In the genomic region with DNA sequence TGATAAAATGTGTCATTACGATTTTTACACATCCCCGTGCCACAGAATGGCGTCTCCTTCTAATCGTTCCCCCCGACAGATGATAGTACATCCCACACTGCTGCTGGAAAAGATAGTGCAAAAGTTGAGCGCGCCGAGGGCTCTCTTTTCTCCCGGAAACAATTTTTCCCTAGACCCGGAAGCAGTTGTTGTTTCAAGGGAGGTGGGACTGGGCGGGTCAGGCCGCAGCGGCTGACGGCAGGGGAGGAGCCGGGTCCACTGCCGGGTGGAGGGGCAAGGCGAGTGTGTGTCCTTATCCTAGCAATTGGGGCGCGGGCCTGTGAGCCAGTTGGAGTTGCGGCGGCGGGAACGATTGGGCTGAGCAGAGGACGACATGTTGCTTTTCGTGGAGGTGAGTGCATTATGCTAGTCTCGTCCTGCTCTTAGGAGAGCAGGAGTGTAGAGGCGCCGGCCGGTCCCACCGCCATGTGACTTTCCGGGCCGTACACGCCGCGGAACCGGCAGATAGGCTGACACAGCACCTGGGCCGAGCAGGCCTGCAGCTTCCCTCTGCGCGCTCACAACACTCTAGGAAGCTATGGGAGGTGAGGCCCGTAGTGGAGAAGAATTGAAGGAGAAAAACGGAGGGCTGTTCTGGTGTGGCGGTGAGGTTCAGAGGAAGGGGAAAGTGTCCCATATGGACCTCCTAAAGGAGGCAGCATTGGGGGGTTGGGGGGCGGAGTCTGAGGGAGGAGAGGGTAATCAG, we compare ENCODE assay signal across 8 cellular contexts. TPM values are rescaled to one million over a fixed set of nuclear protein-coding genes. Genes with fewer than 3 reads are reported as not detected.
DNase-seq lines count a peak whose midpoint lies in the region; TF ChIP-seq lines count a peak whose summit lies in the region.

TSS of gene LARP4 (plus strand) at position 248 of the 745 bp plus-strand sequence. CDS start at position 374, 126 bp downstream.

- H3K36me3 ChIP-seq in SK-N-SH (replicated peaks in 1 of 2; ENCODE audit: control insufficient read depth in 1 of 2, insufficient read depth in 2 of 2, low read length in 1 of 2) = peaks cover 0 to 2% of the 10 kb centered on the region in 2 experiments

- TF ChIP-seq RAD21 in SK-N-SH (IDR thresholded peaks at IDR 0.05; ENCODE audit: low read length) = no peak

- no peaks in the 10 kb centered on the region for H3K27me3 ChIP-seq in SK-N-SH (ENCODE audit: insufficient read depth)

- POLR2A ChIA-PET in SK-N-SH (lab: Yijun Ruan, JAX) = interaction anchor here (1.4 kb wide), 1 partner anchor 117 kb away, joined by 3 read pairs; the partner anchor contains the start of gene LIMA1

- H3F3A ChIP-seq in SK-N-SH (replicated peaks; ENCODE audit: insufficient read depth) = peaks cover 25% of the 10 kb centered on the region

- peak within 1 kb of the TSS; percentile 97 for H3K4me3 Mint-ChIP-seq in HFFc6

- DNase-seq in GM03348 (ENCODE audit: low spot score) (peak; percentile 96), HFFc6 (peak; percentile 95), NCI-H1048 (lab: John Stamatoyannopoulos, UW) (peak; percentile 96), SK-N-SH (peak; percentile 96), germinal center (ENCODE audit: low spot score) (peak; percentile 92), non-pigmented ciliary epithelial cell (ENCODE audit: low read depth) (peak; percentile 71), superior temporal gyrus (ENCODE audit: extremely low spot score) (peak; percentile 98)
- DNase-seq in activated naive CD4-positive, alpha-beta T cell treated with anti-CD3 and anti-CD28 coated beads, Interleukin-2, amount 50 U/mL, for 16 hours = peak; percentile 91

- peak within 1 kb of the TSS; percentile 90 to 92 for H3K27ac ChIP-seq in SK-N-SH (ENCODE audit: low read depth in 2 of 2, low read length in 1 of 2)

- H3K4me3 ChIP-seq in SK-N-SH (ENCODE audit: low read depth in 2 of 2, low read length in 1 of 2) = peak within 1 kb of the TSS; percentile 86 to 88

- H3K9ac ChIP-seq in SK-N-SH = peak within 1 kb of the TSS; percentile 82

- H3K36me3 Mint-ChIP-seq in HFFc6 (ENCODE audit: low read depth) = peaks cover 4% of the 10 kb centered on the region; the same call in 1 of the 2 replicates

- peak within 1 kb of the TSS; percentile 75 for H3K4me2 ChIP-seq in SK-N-SH

- H2AFZ ChIP-seq in SK-N-SH (ENCODE audit: low read depth) = peak within 1 kb of the TSS; percentile 94

- H3K4me1 ChIP-seq in SK-N-SH (ENCODE audit: control insufficient read depth in 1 of 2, insufficient read depth in 2 of 2, low read depth in 1 of 2, low read length in 1 of 2) = peaks cover 0 to 4% of the 10 kb centered on the region in 2 experiments; a peak in 3 of 4 replicates

- TF ChIP-seq EP300 in SK-N-SH (IDR thresholded peaks at IDR 0.05; ENCODE audit: borderline replicate concordance in 1 of 2, low read depth in 1 of 2, low read length in 1 of 2) = no peak

- peaks cover 34% of the 10 kb centered on the region for H4K20me1 ChIP-seq in SK-N-SH (ENCODE audit: insufficient read depth)

- H3K27me3 Mint-ChIP-seq in HFFc6 (ENCODE audit: insufficient read depth) = peaks cover 4% of the 10 kb centered on the region

- CTCF ChIA-PET in SK-N-SH (lab: Yijun Ruan, JAX) = no interaction called here

- peaks cover 49% of the 10 kb centered on the region for H3K79me2 ChIP-seq in SK-N-SH (ENCODE audit: insufficient read depth)

- H3K4me1 Mint-ChIP-seq in HFFc6 (ENCODE audit: low read depth) = peaks cover 53% of the 10 kb centered on the region

- under 1% methylated on average over 31 of the region's 43 CpGs for WGBS in SK-N-SH (ENCODE audit: low lambda C conversion rate)

- no peaks in the 10 kb centered on the region for H3K9me2 ChIP-seq in SK-N-SH

- no peaks in the 10 kb centered on the region for H3K9me3 ChIP-seq in SK-N-SH

- no peaks in the 10 kb centered on the region for H3K9me3 Mint-ChIP-seq in HFFc6

- TF ChIP-seq CTCF in HFFc6 (IDR thresholded peaks at IDR 0.05) (no peak), SK-N-SH (IDR thresholded peaks at IDR 0.05) (no peak)

- peak within 1 kb of the TSS; percentile 97 for H3K27ac Mint-ChIP-seq in HFFc6

TF ChIP-seq in SK-N-SH, 30 proteins besides CTCF, POLR2A, EP300 and RAD21 (continues in another document):
- no peak for TF ChIP-seq FOXM1 (IDR thresholded peaks at IDR 0.05; ENCODE audit: low read depth)
- peak; percentile 80 for TF ChIP-seq CHD2 (IDR thresholded peaks at IDR 0.05; ENCODE audit: low read length, partially characterized antibody)
- TF ChIP-seq MXI1 (IDR thresholded peaks at IDR 0.05; ENCODE audit: low read depth, low read length) = peak; percentile 93
- peak; percentile 94 for TF ChIP-seq MAX (IDR thresholded peaks at IDR 0.05; ENCODE audit: low read depth)
- peak; percentile 72 for TF ChIP-seq YY1 (IDR thresholded peaks at IDR 0.05; ENCODE audit: low read depth)
- TF ChIP-seq, protein P1, sequence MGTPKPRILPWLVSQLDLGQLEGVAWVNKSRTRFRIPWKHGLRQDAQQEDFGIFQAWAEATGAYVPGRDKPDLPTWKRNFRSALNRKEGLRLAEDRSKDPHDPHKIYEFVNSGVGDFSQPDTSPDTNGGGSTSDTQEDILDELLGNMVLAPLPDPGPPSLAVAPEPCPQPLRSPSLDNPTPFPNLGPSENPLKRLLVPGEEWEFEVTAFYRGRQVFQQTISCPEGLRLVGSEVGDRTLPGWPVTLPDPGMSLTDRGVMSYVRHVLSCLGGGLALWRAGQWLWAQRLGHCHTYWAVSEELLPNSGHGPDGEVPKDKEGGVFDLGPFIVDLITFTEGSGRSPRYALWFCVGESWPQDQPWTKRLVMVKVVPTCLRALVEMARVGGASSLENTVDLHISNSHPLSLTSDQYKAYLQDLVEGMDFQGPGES (IDR thresholded peaks at IDR 0.05; ENCODE audit: low read depth, low read length) = no peak
- TF ChIP-seq TAF1 (IDR thresholded peaks at IDR 0.05; ENCODE audit: borderline replicate concordance, low read depth, low read length) = peak; percentile 89
- TF ChIP-seq, protein P2, sequence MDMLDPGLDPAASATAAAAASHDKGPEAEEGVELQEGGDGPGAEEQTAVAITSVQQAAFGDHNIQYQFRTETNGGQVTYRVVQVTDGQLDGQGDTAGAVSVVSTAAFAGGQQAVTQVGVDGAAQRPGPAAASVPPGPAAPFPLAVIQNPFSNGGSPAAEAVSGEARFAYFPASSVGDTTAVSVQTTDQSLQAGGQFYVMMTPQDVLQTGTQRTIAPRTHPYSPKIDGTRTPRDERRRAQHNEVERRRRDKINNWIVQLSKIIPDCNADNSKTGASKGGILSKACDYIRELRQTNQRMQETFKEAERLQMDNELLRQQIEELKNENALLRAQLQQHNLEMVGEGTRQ (IDR thresholded peaks at IDR 0.05; ENCODE audit: borderline replicate concordance, low read depth, low read length) = no peak
- no peak for TF ChIP-seq NRF1 (IDR thresholded peaks at IDR 0.05; ENCODE audit: low read depth, low read length)
- TF ChIP-seq GATA2 (CRISPR knock-in tag; IDR thresholded peaks at IDR 0.05) = 0 out of 2 replicates have a peak, but pooled peaks have one; percentile 23
- peak; percentile 23; the same call in 1 of the 2 replicates for TF ChIP-seq TCF12 (IDR thresholded peaks at IDR 0.05)
- 0 out of 2 replicates have a peak, but pooled peaks have one; percentile 28 for TF ChIP-seq RFX5 (IDR thresholded peaks at IDR 0.05; ENCODE audit: low read length)
- no peak for TF ChIP-seq NFIC (IDR thresholded peaks at IDR 0.05; ENCODE audit: borderline replicate concordance)
- TF ChIP-seq SMC3 (IDR thresholded peaks at IDR 0.05; ENCODE audit: low read depth, low read length) = no peak
- no peak for TF ChIP-seq EZH2phosphoT487 (IDR thresholded peaks at IDR 0.05; ENCODE audit: borderline replicate concordance, low read depth)
- TF ChIP-seq SIN3A (IDR thresholded peaks at IDR 0.05; ENCODE audit: borderline replicate concordance, low read depth, low read length) = peak; percentile 83
- TF ChIP-seq POLR2AphosphoS5 (IDR thresholded peaks at IDR 0.05; ENCODE audit: low read depth, low read length) = peak; percentile 93
- no peak for TF ChIP-seq PBX3 (IDR thresholded peaks at IDR 0.05)

RNA-seq across cellular contexts. Expression of gene LARP4, which starts in this region (rescaled TPM):
- total RNA-seq in HFFc6 (2021; fragmentation: NEBNext Ultra II Directional; extraction: Animal tissue kit (Norgen Biotek cat#: 25700)) = 10 to 100 TPM; 51.3 to 59.6 (median 57.2) TPM
- polyA plus RNA-seq in SK-N-SH (2012; rRNA removed) = 10.8 and 12.9 TPM in 2 replicates
- polyA plus RNA-seq in SK-N-SH (2012; cell fraction: cytosol; rRNA removed) = 12.5 and 12.7 TPM in 2 replicates
- polyA plus RNA-seq in SK-N-SH (2012; cell fraction: nucleus; rRNA removed) = 7.8 and 15.5 TPM in 2 replicates

Comparison
In these comparisons a context has a peak if more than half of its experiments do, and no peak if none do; other contexts are left out.
1. Peak in every context shown above with its lines: DNase-seq, H3K4me3 ChIP-seq and H3K27ac ChIP-seq.